Comparison of ENCODE assay signal across 1 cellular context in genomic region chr16:259226-259625, GRCh38.
TF ChIP-seq lines count a peak whose summit lies in the region.

No MANE protein-coding gene starts in this region.

TF ChIP-seq in GM23338, 12 proteins besides CTCF, POLR2A, EP300 and RAD21 (continued from another document):
- no peak for TF ChIP-seq REST (IDR thresholded peaks at IDR 0.05; ENCODE audit: unreplicated experiment)
- no peak for TF ChIP-seq EZH2 (IDR thresholded peaks at IDR 0.05; ENCODE audit: low read depth, unreplicated experiment)
- TF ChIP-seq, protein P1, sequence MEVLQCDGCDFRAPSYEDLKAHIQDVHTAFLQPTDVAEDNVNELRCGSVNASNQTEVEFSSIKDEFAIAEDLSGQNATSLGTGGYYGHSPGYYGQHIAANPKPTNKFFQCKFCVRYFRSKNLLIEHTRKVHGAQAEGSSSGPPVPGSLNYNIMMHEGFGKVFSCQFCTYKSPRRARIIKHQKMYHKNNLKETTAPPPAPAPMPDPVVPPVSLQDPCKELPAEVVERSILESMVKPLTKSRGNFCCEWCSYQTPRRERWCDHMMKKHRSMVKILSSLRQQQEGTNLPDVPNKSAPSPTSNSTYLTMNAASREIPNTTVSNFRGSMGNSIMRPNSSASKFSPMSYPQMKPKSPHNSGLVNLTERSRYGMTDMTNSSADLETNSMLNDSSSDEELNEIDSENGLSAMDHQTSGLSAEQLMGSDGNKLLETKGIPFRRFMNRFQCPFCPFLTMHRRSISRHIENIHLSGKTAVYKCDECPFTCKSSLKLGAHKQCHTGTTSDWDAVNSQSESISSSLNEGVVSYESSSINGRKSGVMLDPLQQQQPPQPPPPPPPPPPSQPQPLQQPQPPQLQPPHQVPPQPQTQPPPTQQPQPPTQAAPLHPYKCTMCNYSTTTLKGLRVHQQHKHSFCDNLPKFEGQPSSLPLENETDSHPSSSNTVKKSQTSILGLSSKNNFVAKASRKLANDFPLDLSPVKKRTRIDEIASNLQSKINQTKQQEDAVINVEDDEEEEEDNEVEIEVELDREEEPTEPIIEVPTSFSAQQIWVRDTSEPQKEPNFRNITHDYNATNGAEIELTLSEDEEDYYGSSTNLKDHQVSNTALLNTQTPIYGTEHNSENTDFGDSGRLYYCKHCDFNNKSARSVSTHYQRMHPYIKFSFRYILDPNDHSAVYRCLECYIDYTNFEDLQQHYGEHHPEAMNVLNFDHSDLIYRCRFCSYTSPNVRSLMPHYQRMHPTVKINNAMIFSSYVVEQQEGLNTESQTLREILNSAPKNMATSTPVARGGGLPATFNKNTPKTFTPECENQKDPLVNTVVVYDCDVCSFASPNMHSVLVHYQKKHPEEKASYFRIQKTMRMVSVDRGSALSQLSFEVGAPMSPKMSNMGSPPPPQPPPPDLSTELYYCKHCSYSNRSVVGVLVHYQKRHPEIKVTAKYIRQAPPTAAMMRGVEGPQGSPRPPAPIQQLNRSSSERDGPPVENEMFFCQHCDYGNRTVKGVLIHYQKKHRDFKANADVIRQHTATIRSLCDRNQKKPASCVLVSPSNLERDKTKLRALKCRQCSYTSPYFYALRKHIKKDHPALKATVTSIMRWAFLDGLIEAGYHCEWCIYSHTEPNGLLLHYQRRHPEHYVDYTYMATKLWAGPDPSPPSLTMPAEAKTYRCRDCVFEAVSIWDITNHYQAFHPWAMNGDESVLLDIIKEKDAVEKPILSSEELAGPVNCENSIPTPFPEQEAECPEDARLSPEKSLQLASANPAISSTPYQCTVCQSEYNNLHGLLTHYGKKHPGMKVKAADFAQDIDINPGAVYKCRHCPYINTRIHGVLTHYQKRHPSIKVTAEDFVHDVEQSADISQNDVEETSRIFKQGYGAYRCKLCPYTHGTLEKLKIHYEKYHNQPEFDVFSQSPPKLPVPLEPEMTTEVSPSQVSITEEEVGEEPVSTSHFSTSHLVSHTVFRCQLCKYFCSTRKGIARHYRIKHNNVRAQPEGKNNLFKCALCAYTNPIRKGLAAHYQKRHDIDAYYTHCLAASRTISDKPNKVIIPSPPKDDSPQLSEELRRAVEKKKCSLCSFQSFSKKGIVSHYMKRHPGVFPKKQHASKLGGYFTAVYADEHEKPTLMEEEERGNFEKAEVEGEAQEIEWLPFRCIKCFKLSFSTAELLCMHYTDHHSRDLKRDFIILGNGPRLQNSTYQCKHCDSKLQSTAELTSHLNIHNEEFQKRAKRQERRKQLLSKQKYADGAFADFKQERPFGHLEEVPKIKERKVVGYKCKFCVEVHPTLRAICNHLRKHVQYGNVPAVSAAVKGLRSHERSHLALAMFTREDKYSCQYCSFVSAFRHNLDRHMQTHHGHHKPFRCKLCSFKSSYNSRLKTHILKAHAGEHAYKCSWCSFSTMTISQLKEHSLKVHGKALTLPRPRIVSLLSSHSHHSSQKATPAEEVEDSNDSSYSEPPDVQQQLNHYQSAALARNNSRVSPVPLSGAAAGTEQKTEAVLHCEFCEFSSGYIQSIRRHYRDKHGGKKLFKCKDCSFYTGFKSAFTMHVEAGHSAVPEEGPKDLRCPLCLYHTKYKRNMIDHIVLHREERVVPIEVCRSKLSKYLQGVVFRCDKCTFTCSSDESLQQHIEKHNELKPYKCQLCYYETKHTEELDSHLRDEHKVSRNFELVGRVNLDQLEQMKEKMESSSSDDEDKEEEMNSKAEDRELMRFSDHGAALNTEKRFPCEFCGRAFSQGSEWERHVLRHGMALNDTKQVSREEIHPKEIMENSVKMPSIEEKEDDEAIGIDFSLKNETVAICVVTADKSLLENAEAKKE (CRISPR knock-in tag; IDR thresholded peaks at IDR 0.05): no peak
- no peak for TF ChIP-seq POLR2AphosphoS5 (IDR thresholded peaks at IDR 0.05; ENCODE audit: low read depth)
- TF ChIP-seq, protein P2, sequence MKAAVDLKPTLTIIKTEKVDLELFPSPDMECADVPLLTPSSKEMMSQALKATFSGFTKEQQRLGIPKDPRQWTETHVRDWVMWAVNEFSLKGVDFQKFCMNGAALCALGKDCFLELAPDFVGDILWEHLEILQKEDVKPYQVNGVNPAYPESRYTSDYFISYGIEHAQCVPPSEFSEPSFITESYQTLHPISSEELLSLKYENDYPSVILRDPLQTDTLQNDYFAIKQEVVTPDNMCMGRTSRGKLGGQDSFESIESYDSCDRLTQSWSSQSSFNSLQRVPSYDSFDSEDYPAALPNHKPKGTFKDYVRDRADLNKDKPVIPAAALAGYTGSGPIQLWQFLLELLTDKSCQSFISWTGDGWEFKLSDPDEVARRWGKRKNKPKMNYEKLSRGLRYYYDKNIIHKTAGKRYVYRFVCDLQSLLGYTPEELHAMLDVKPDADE (IDR thresholded peaks at IDR 0.05): no peak
- TF ChIP-seq ZNF331 (CRISPR knock-in tag; IDR thresholded peaks at IDR 0.05; ENCODE audit: low read depth): no peak
- no peak for TF ChIP-seq JUNB (IDR thresholded peaks at IDR 0.05; ENCODE audit: unreplicated experiment)
- no peak for TF ChIP-seq CREB1 (CRISPR knock-in tag; IDR thresholded peaks at IDR 0.05; ENCODE audit: low read depth)
- no peak for TF ChIP-seq NANOG (IDR thresholded peaks at IDR 0.05; ENCODE audit: borderline replicate concordance)
- TF ChIP-seq STAT1 (IDR thresholded peaks at IDR 0.05; ENCODE audit: unreplicated experiment): no peak
- TF ChIP-seq ZNF114 (CRISPR knock-in tag; IDR thresholded peaks at IDR 0.05): no peak
